1 cellular context compared by ENCODE assay signal in the genomic region with DNA sequence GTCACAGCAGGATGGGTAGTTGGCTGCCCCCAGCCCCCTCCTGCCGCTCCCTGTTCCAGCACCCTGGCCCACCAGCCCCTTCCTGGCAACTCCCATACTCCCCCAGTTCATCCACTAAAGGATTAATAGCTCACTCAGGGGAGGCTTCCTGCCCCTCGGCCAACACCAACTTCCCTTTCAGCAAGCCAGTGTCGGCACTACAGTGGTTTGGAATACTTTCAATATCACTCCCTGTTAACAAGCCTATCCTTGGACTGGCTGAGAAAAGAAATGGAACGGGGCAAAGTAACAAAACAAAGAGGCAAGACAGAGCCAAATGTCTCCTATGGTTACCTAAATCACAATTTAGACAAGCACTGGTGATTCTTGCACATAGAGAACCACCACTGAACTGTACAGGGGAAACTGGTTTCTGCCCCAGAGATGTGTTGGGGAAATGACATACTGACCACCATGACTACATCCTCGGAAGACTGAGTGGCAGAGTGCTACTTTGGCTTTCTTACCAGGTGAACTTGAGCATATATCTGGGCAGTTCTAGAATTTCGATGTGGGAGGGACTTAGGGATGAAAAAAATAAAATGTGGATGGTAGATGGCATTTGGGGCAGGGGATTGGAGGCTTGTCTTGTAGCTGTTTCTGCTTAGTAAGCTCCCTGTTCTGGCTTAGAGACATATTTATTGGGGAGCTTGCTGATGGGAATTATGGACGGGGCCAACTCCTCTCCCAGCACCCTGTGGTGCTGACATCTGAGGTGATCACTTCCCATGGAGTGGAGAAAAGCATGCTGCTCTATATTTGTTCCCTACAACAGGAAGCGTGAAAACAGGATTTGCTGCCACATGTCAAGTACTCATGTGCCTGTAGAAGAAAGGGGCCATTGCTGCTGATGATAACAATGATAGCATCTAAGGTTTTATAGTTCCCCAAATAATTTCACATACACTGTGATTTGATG.
TF ChIP-seq lines count a peak whose summit lies in the region.

No MANE protein-coding gene starts in this region.

TF ChIP-seq in GM12878, 131 proteins besides CTCF, POLR2A, EP300 and RAD21:
- TF ChIP-seq SIN3A (IDR thresholded peaks at IDR 0.05; ENCODE audit: low read depth, low read length), result no peak
- no peak for TF ChIP-seq TBL1XR1 (IDR thresholded peaks at IDR 0.05; ENCODE audit: low read depth, low read length)
- TF ChIP-seq ZBTB33 (IDR thresholded peaks at IDR 0.05), result no peak
- no peak for TF ChIP-seq SMARCA5 (IDR thresholded peaks at IDR 0.05)
- TF ChIP-seq, protein P1, sequence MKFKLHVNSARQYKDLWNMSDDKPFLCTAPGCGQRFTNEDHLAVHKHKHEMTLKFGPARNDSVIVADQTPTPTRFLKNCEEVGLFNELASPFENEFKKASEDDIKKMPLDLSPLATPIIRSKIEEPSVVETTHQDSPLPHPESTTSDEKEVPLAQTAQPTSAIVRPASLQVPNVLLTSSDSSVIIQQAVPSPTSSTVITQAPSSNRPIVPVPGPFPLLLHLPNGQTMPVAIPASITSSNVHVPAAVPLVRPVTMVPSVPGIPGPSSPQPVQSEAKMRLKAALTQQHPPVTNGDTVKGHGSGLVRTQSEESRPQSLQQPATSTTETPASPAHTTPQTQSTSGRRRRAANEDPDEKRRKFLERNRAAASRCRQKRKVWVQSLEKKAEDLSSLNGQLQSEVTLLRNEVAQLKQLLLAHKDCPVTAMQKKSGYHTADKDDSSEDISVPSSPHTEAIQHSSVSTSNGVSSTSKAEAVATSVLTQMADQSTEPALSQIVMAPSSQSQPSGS (IDR thresholded peaks at IDR 0.05; ENCODE audit: low read length), result no peak
- TF ChIP-seq, protein P2, sequence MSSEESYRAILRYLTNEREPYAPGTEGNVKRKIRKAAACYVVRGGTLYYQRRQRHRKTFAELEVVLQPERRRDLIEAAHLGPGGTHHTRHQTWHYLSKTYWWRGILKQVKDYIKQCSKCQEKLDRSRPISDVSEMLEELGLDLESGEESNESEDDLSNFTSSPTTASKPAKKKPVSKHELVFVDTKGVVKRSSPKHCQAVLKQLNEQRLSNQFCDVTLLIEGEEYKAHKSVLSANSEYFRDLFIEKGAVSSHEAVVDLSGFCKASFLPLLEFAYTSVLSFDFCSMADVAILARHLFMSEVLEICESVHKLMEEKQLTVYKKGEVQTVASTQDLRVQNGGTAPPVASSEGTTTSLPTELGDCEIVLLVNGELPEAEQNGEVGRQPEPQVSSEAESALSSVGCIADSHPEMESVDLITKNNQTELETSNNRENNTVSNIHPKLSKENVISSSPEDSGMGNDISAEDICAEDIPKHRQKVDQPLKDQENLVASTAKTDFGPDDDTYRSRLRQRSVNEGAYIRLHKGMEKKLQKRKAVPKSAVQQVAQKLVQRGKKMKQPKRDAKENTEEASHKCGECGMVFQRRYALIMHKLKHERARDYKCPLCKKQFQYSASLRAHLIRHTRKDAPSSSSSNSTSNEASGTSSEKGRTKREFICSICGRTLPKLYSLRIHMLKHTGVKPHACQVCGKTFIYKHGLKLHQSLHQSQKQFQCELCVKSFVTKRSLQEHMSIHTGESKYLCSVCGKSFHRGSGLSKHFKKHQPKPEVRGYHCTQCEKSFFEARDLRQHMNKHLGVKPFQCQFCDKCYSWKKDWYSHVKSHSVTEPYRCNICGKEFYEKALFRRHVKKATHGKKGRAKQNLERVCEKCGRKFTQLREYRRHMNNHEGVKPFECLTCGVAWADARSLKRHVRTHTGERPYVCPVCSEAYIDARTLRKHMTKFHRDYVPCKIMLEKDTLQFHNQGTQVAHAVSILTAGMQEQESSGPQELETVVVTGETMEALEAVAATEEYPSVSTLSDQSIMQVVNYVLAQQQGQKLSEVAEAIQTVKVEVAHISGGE (CRISPR knock-in tag; IDR thresholded peaks at IDR 0.05), result no peak
- TF ChIP-seq POLR2AphosphoS2 (IDR thresholded peaks at IDR 0.05; ENCODE audit: low read depth, low read length), result no peak
- TF ChIP-seq, protein P3, sequence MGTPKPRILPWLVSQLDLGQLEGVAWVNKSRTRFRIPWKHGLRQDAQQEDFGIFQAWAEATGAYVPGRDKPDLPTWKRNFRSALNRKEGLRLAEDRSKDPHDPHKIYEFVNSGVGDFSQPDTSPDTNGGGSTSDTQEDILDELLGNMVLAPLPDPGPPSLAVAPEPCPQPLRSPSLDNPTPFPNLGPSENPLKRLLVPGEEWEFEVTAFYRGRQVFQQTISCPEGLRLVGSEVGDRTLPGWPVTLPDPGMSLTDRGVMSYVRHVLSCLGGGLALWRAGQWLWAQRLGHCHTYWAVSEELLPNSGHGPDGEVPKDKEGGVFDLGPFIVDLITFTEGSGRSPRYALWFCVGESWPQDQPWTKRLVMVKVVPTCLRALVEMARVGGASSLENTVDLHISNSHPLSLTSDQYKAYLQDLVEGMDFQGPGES (IDR thresholded peaks at IDR 0.05), result no peak
- TF ChIP-seq ZBED1 (IDR thresholded peaks at IDR 0.05; ENCODE audit: borderline replicate concordance), result no peak
- TF ChIP-seq, protein P4, sequence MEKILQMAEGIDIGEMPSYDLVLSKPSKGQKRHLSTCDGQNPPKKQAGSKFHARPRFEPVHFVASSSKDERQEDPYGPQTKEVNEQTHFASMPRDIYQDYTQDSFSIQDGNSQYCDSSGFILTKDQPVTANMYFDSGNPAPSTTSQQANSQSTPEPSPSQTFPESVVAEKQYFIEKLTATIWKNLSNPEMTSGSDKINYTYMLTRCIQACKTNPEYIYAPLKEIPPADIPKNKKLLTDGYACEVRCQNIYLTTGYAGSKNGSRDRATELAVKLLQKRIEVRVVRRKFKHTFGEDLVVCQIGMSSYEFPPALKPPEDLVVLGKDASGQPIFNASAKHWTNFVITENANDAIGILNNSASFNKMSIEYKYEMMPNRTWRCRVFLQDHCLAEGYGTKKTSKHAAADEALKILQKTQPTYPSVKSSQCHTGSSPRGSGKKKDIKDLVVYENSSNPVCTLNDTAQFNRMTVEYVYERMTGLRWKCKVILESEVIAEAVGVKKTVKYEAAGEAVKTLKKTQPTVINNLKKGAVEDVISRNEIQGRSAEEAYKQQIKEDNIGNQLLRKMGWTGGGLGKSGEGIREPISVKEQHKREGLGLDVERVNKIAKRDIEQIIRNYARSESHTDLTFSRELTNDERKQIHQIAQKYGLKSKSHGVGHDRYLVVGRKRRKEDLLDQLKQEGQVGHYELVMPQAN (conservative IDR thresholded peaks at IDR 0.05), result no peak
